ENCODE assay signal across 9 cellular contexts in the genomic region with DNA sequence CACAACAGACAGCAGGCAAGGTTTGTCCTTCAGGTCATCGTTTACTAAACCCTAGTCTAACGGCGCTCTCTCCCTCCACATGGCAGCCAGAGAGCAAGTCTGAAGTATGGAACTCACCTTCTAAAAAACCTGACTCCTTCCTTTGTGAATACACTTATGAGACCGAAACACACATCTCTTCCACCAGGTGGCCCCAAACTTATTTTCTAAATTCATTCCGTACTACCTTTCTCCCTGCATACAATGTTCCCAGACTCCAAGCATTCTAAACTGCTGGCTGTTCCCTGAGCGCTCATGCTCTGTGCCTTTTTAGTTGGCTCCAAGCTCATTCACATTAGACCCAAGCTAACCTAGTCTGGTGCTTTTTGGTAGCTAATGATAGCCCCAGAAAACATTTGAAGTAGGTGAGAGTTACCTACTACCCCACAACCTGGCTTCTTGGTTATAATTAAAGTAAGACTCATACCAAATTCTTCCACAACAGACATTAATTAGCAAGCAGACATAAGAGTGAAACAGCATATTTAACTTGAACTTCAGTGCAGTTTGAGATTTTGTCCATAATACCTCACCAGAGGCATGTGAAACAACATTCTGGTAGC.
A peak's percentile ranks its signal among the peaks of the same experiment; 100 is the strongest.
DNase-seq lines count a peak whose midpoint lies in the region; ATAC-seq and TF ChIP-seq lines count a peak whose summit lies in the region.
"Had no signal": no experiment of that assay in that cellular context is flagged by ENCODE, and none has a peak within 500 bp of the region (broad histone marks: within the 10 kb centered on the region; RNA-seq: fewer than 3 reads in every experiment).

No MANE protein-coding gene starts in this region.

- TF ChIP-seq CTCF in MCF 10A (IDR thresholded peaks at IDR 0.05; ENCODE audit: unreplicated experiment), result peak; percentile 64

- H3K36me3 Mint-ChIP-seq in activated CD4-positive, alpha-beta T cell treated with anti-CD3 and anti-CD28 coated beads for 36 hours (ENCODE audit: low read depth), result no peaks in the 10 kb centered on the region
- H3K36me3 Mint-ChIP-seq in MCF 10A (ENCODE audit: insufficient read depth, unreplicated experiment), result no peaks in the 10 kb centered on the region
- H3K36me3 Mint-ChIP-seq: activated naive CD8-positive, alpha-beta T cell treated with anti-CD3 and anti-CD28 coated beads, Interleukin-2, amount 10 ng/mL, durations not matched to agents 7 days and 5 days had no signal

- CTCF ChIA-PET in activated CD4-positive, alpha-beta T cell treated with anti-CD3 and anti-CD28 coated beads for 36 hours (lab: Charles Lee), result interaction anchor here (0.7 to 1.4 kb wide), 7 partner anchors 20 to 1040 kb away, joined by 3 to 6 read pairs (median 3); no protein-coding TSS in a partner anchor
- CTCF ChIA-PET in MCF 10A (lab: Yijun Ruan, JAX), result interaction anchor here (0.5 to 14.3 kb wide), 45 partner anchors 8 to 1592 kb away, joined by 3 to 223 read pairs (median 5); no protein-coding TSS in a partner anchor

- peaks cover 15% of the 10 kb centered on the region for H3K27me3 Mint-ChIP-seq in activated CD4-positive, alpha-beta T cell treated with anti-CD3 and anti-CD28 coated beads for 36 hours
- no peaks in the 10 kb centered on the region for H3K27me3 Mint-ChIP-seq in MCF 10A (ENCODE audit: insufficient read depth, unreplicated experiment)

- no peak overlapping the region for H3K27ac Mint-ChIP-seq in activated CD4-positive, alpha-beta T cell treated with anti-CD3 and anti-CD28 coated beads for 36 hours
- H3K27ac Mint-ChIP-seq in MCF 10A (ENCODE audit: low read depth, unreplicated experiment), result no peak overlapping the region
- H3K27ac Mint-ChIP-seq: activated naive CD8-positive, alpha-beta T cell treated with anti-CD3 and anti-CD28 coated beads, Interleukin-2, amount 10 ng/mL, durations not matched to agents 7 days and 5 days had no signal

- intact Hi-C loops in activated CD4-positive, alpha-beta T cell treated with anti-CD3 and anti-CD28 coated beads for 36 hours (cut with DNase I, micrococcal nuclease), result loop anchor here (1.0 to 5.0 kb wide), 3 partner anchors 197 to 233 kb away; no protein-coding TSS in a partner anchor
- intact Hi-C loops in MCF 10A (cut with micrococcal nuclease) (loop anchor here (1.0 to 2.0 kb wide), 4 partner anchors 68 to 233 kb away; partner anchors contain the start of gene DCLK2), left colon (cut with DNase I, micrococcal nuclease) (loop anchor here in 1 of 2 donors (10.0 kb wide), 1 partner anchor 234 kb away; no protein-coding TSS in a partner anchor)

- no peak overlapping the region for H3K4me3 Mint-ChIP-seq in activated CD4-positive, alpha-beta T cell treated with anti-CD3 and anti-CD28 coated beads for 36 hours
- no peak overlapping the region for H3K4me3 Mint-ChIP-seq in MCF 10A (ENCODE audit: unreplicated experiment)
- H3K4me3 Mint-ChIP-seq: activated naive CD8-positive, alpha-beta T cell treated with anti-CD3 and anti-CD28 coated beads, Interleukin-2, amount 10 ng/mL, durations not matched to agents 7 days and 5 days had no signal

- no TSS peak for BruUV-seq in MCF 10A (replicated peaks; lab: Mats Ljungman, UMichigan)

- no peak for ATAC-seq in activated CD4-positive, alpha-beta T cell treated with anti-CD3 and anti-CD28 coated beads for 36 hours
- ATAC-seq in HG02884 (IDR thresholded peaks at IDR 0.05; ENCODE audit: unreplicated experiment), result peak; percentile 68
- ATAC-seq in left colon, result peak; percentile 91
- no peak for ATAC-seq in HG03135 (IDR thresholded peaks at IDR 0.05; ENCODE audit: unreplicated experiment)

- H3K9me3 Mint-ChIP-seq in activated CD4-positive, alpha-beta T cell treated with anti-CD3 and anti-CD28 coated beads for 36 hours (ENCODE audit: low read depth), result no peaks in the 10 kb centered on the region
- no peaks in the 10 kb centered on the region for H3K9me3 Mint-ChIP-seq in MCF 10A (ENCODE audit: unreplicated experiment)
- H3K9me3 Mint-ChIP-seq: activated naive CD8-positive, alpha-beta T cell treated with anti-CD3 and anti-CD28 coated beads, Interleukin-2, amount 10 ng/mL, durations not matched to agents 7 days and 5 days had no signal

- DNase-seq in activated CD4-positive, alpha-beta T cell treated with anti-CD3 and anti-CD28 coated beads for 36 hours, result peak; percentile 19
- no peak for DNase-seq in activated CD4-positive, alpha-beta T cell treated with anti-CD3 and anti-CD28 coated beads, Interleukin-2, amount 50 U/mL, for 48 hours
- peak; percentile 42 for DNase-seq in NCI-H2227 treated with DMSO at 0.1 percent for 48 hours (lab: John Stamatoyannopoulos, UW)
- peak; percentile 76 for DNase-seq in MCF 10A (ENCODE audit: unreplicated experiment)
- DNase-seq in left colon, result peak in 1 of 2 donors; percentile 49
- no peak for DNase-seq in KG1 (lab: John Stamatoyannopoulos, UW)
- DNase-seq: activated naive CD8-positive, alpha-beta T cell treated with anti-CD3 and anti-CD28 coated beads, Interleukin-2, amount 10 ng/mL, durations not matched to agents 7 days and 5 days had no signal

- POLR2A ChIA-PET in activated CD4-positive, alpha-beta T cell treated with anti-CD3 and anti-CD28 coated beads for 36 hours (lab: Charles Lee), result no interaction called here
- POLR2A ChIA-PET in MCF 10A (lab: Yijun Ruan, JAX), result interaction anchor here (0.7 to 1.5 kb wide), 2 partner anchors 74 to 207 kb away, joined by 3 to 4 read pairs; no protein-coding TSS in a partner anchor

- no peaks in the 10 kb centered on the region for H3K4me1 Mint-ChIP-seq in activated CD4-positive, alpha-beta T cell treated with anti-CD3 and anti-CD28 coated beads for 36 hours
- no peaks in the 10 kb centered on the region for H3K4me1 Mint-ChIP-seq in MCF 10A (ENCODE audit: insufficient read depth, unreplicated experiment)
- H3K4me1 Mint-ChIP-seq: activated naive CD8-positive, alpha-beta T cell treated with anti-CD3 and anti-CD28 coated beads, Interleukin-2, amount 10 ng/mL, durations not matched to agents 7 days and 5 days had no signal

Comparison
In these comparisons a context has a peak if more than half of its experiments do, and no peak if none do; other contexts are left out.
1. DNase-seq: peak in activated CD4-positive, alpha-beta T cell treated with anti-CD3 and anti-CD28 coated beads for 36 hours (single experiment), NCI-H2227 treated with DMSO at 0.1 percent for 48 hours (single experiment) and MCF 10A (single experiment); none in activated CD4-positive, alpha-beta T cell treated with anti-CD3 and anti-CD28 coated beads, Interleukin-2, amount 50 U/mL, for 48 hours (0 of 2) and KG1 (single experiment).
2. ATAC-seq: peak in HG02884 (single experiment) and left colon (single experiment); none in activated CD4-positive, alpha-beta T cell treated with anti-CD3 and anti-CD28 coated beads for 36 hours (single experiment) and HG03135 (single experiment).